ENCODE assay signal across 14 cellular contexts in the genomic region with DNA sequence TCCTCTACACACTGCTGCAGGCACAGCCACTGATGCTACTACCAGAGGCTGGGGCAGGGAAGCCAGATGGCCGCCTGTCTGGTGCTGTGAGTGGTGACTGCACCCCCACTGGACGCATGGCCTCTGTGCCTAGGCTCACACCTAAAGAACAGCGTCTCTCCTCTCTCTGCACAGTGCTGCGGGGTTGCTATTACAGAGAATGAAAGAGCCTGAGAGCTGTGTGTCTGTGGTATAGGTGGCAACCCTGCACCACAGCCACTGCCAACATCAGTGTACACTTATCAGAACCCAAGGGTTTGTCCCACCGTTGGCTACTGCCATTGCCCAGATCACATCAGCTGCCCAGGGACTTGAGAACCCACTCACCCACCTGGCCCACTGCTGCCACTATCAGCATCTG. TPM values are rescaled to one million over a fixed set of nuclear protein-coding genes. Genes with fewer than 3 reads are reported as not detected.
DNase-seq lines count a peak whose midpoint lies in the region; ATAC-seq and TF ChIP-seq lines count a peak whose summit lies in the region.
"Had no signal": no experiment of that assay in that cellular context is flagged by ENCODE, and none has a peak within 500 bp of the region (broad histone marks: within the 10 kb centered on the region; RNA-seq: fewer than 3 reads in every experiment).

No MANE protein-coding gene starts in this region.

- H3K4me3 ChIP-seq in Panc1 (ENCODE audit: low read depth in 2 of 2, low read length in 2 of 2) = no peak overlapping the region
- H3K4me3 ChIP-seq in vagina = no peak overlapping the region

- ATAC-seq in Panc1 (peak; percentile 8; the same call in 1 of the 2 replicates), GM18517 (IDR thresholded peaks at IDR 0.05; ENCODE audit: unreplicated experiment) (no peak)
- ATAC-seq in natural killer cell treated with Interleukin-12 subunit alpha and Interleukin-12 subunit beta and Interleukin-15 and Interleukin-18, amount 100 ng/mL, for 72 hours = peak; percentile 63 to 65
- ATAC-seq: CD8-positive, alpha-beta T cell had no signal

- H3K4me3 Mint-ChIP-seq in CD14-positive monocyte = no peak overlapping the region
- no peak overlapping the region for H3K4me3 Mint-ChIP-seq in natural killer cell treated with Interleukin-12 subunit alpha and Interleukin-12 subunit beta and Interleukin-15 and Interleukin-18, amount 100 ng/mL, for 72 hours
- H3K4me3 Mint-ChIP-seq: CD8-positive, alpha-beta T cell had no signal

- intact Hi-C loops in CD14-positive monocyte (cut with micrococcal nuclease) (no loop called here), Panc1 (cut with micrococcal nuclease; ENCODE audit: unreplicated experiment) (no loop called here), vagina (cut with DNase I) (no loop called here)

- TF ChIP-seq POLR2A in vagina (IDR thresholded peaks at IDR 0.05) = no peak

- TF ChIP-seq CTCF in CD14-positive monocyte (IDR thresholded peaks at IDR 0.05) (no peak), Panc1 (IDR thresholded peaks at IDR 0.05) (no peak), vagina (IDR thresholded peaks at IDR 0.05) (no peak)

- peaks cover 4% of the 10 kb centered on the region; the same call in 1 of the 2 replicates for H3K9me3 ChIP-seq in Panc1 (ENCODE audit: control insufficient read depth, insufficient read depth, low read depth, low read length)
- H3K9me3 ChIP-seq in vagina = no peaks in the 10 kb centered on the region

- POLR2A ChIA-PET in Panc1 (lab: Charles Lee) = interaction anchor here (0.6 kb wide), 1 partner anchor 62 kb away, joined by 3 read pairs; no protein-coding TSS in a partner anchor

- peaks cover 57% of the 10 kb centered on the region for H3K4me1 Mint-ChIP-seq in CD14-positive monocyte
- H3K4me1 Mint-ChIP-seq in natural killer cell treated with Interleukin-12 subunit alpha and Interleukin-12 subunit beta and Interleukin-15 and Interleukin-18, amount 100 ng/mL, for 72 hours (ENCODE audit: low read depth in 2 of 2) = peaks cover 44 to 52% of the 10 kb centered on the region in 2 donors

- peaks cover 4% of the 10 kb centered on the region for H3K4me1 ChIP-seq in Panc1 (ENCODE audit: control insufficient read depth, insufficient read depth, low read length)
- peaks cover 40% of the 10 kb centered on the region for H3K4me1 ChIP-seq in vagina

- CTCF ChIA-PET in Panc1 (lab: Charles Lee) = no interaction called here

- DNase-seq in CD14-positive monocyte (ENCODE audit: low spot score) (no peak), Panc1 (ENCODE audit: low read depth, low spot score) (no peak), vagina (ENCODE audit: extremely low spot score in 2 of 2) (no peak), NCI-H1105 (lab: John Stamatoyannopoulos, UW) (no peak)
- DNase-seq in natural killer cell treated with Interleukin-12 subunit alpha and Interleukin-12 subunit beta and Interleukin-15 and Interleukin-18, amount 100 ng/mL, for 72 hours (ENCODE audit: low spot score) = no peak
- DNase-seq in stimulated activated CD4-positive, alpha-beta T cell treated with anti-CD3 and anti-CD28 coated beads, Interleukin-2, amount 100 ng/mL, for 48 hours = no peak
- DNase-seq: CD8-positive, alpha-beta T cell; COR-L47; DMS153; DMS79 treated with DMSO at 0.1 percent for 48 hours; EL had no signal

- H3K36me3 ChIP-seq in Panc1 (ENCODE audit: control insufficient read depth, insufficient read depth, low read length) (no peaks in the 10 kb centered on the region), vagina (no peaks in the 10 kb centered on the region)

- H3K27ac Mint-ChIP-seq in CD14-positive monocyte = peak overlapping the region in 4 of 7 donors; percentile 16 to 95 (median 94)
- no peak overlapping the region for H3K27ac Mint-ChIP-seq in natural killer cell treated with Interleukin-12 subunit alpha and Interleukin-12 subunit beta and Interleukin-15 and Interleukin-18, amount 100 ng/mL, for 72 hours
- H3K27ac Mint-ChIP-seq: CD8-positive, alpha-beta T cell had no signal

- H3K9me3 Mint-ChIP-seq in CD14-positive monocyte = peaks cover 0 to 2% (median 0%) of the 10 kb centered on the region in 7 donors
- H3K9me3 Mint-ChIP-seq in natural killer cell treated with Interleukin-12 subunit alpha and Interleukin-12 subunit beta and Interleukin-15 and Interleukin-18, amount 100 ng/mL, for 72 hours = no peaks in the 10 kb centered on the region

- H3K36me3 Mint-ChIP-seq in CD14-positive monocyte = no peaks in the 10 kb centered on the region
- H3K36me3 Mint-ChIP-seq in natural killer cell treated with Interleukin-12 subunit alpha and Interleukin-12 subunit beta and Interleukin-15 and Interleukin-18, amount 100 ng/mL, for 72 hours = no peaks in the 10 kb centered on the region

- no TSS peak for BruUV-seq in Panc1 (replicated peaks; lab: Mats Ljungman, UMichigan)

- in situ Hi-C loops in Panc1 (cut with HindIII; ENCODE audit: low pct_unique_long_range_greater_than_20kb, low sequenced_read_pairs) = no loop called here

- H3K27me3 ChIP-seq in Panc1 (ENCODE audit: control insufficient read depth, insufficient read depth, low read length) = no peaks in the 10 kb centered on the region
- no peaks in the 10 kb centered on the region for H3K27me3 ChIP-seq in vagina

- peak overlapping the region; percentile 29; the same call in 1 of the 2 replicates for H3K27ac ChIP-seq in Panc1 (ENCODE audit: low read length)
- peak overlapping the region; percentile 21 for H3K27ac ChIP-seq in vagina
- H3K27ac ChIP-seq: C4-2B had no signal

- peaks cover 0 to 3% (median 0%) of the 10 kb centered on the region in 3 donors for H3K27me3 Mint-ChIP-seq in CD14-positive monocyte (ENCODE audit: low read depth in 3 of 3)
- H3K27me3 Mint-ChIP-seq in natural killer cell treated with Interleukin-12 subunit alpha and Interleukin-12 subunit beta and Interleukin-15 and Interleukin-18, amount 100 ng/mL, for 72 hours = peaks cover 0 to 7% of the 10 kb centered on the region in 2 donors
- H3K27me3 Mint-ChIP-seq: B cell had no signal

RNA-seq across cellular contexts. Expression of a gene that starts 4.1 kb away (rescaled TPM):
- polyA plus RNA-seq in CD14-positive monocyte = 10 to 100 TPM; 15.5 to 25.2 TPM
- 31.6 TPM for total RNA-seq in Panc1 (2021; ENCODE audit: unreplicated experiment)
- polyA plus RNA-seq in Panc1 (2012; ENCODE audit: insufficient read length) = 6.9 TPM
- total RNA-seq in natural killer cell treated with Interleukin-12 subunit alpha and Interleukin-12 subunit beta and Interleukin-15 and Interleukin-18, amount 100 ng/mL, for 72 hours = 1 to 10 TPM; 1.5 to 1.7 TPM
- total RNA-seq in vagina = 2.9 TPM

RNA-seq across cellular contexts. Expression of a gene that starts 30.0 kb away (rescaled TPM):
- polyA plus RNA-seq in CD14-positive monocyte = 10 to 100 TPM; 26.4 to 38.0 TPM
- total RNA-seq in Panc1 (2021; ENCODE audit: unreplicated experiment) = 29.8 TPM
- 5.2 TPM for polyA plus RNA-seq in Panc1 (2012; ENCODE audit: insufficient read length)
- total RNA-seq in natural killer cell treated with Interleukin-12 subunit alpha and Interleukin-12 subunit beta and Interleukin-15 and Interleukin-18, amount 100 ng/mL, for 72 hours = 1 to 10 TPM; 2.6 to 3.0 TPM
- 6.1 TPM for total RNA-seq in vagina

RNA-seq across cellular contexts. Expression of a gene that starts 46.2 kb away (rescaled TPM):
- polyA plus RNA-seq in CD14-positive monocyte = 100 to 1,000 TPM; 289 to 353 TPM
- total RNA-seq in Panc1 (2021; ENCODE audit: unreplicated experiment) (172 TPM), vagina (27.7 TPM)
- 69.3 TPM for polyA plus RNA-seq in Panc1 (2012; ENCODE audit: insufficient read length)
- total RNA-seq in natural killer cell treated with Interleukin-12 subunit alpha and Interleukin-12 subunit beta and Interleukin-15 and Interleukin-18, amount 100 ng/mL, for 72 hours = 10 to 100 TPM; 13.0 to 24.8 TPM

Comparison
In these comparisons a context has a peak if more than half of its experiments do, and no peak if none do; other contexts are left out.
1. H3K27ac Mint-ChIP-seq: peak in CD14-positive monocyte (4 of 7); none in natural killer cell treated with Interleukin-12 subunit alpha and Interleukin-12 subunit beta and Interleukin-15 and Interleukin-18, amount 100 ng/mL, for 72 hours (0 of 2).